8 cellular contexts compared by ENCODE assay signal in genomic region chr5:148733601-148734438, GRCh38.
DNase-seq lines count a peak whose midpoint lies in the region; ATAC-seq and TF ChIP-seq lines count a peak whose summit lies in the region.

No MANE protein-coding gene starts in this region.

- H3K9me3 ChIP-seq in DND-41 (ENCODE audit: insufficient read depth, low read length, severe bottlenecking), result no peaks in the 10 kb centered on the region
- no peaks in the 10 kb centered on the region for H3K9me3 ChIP-seq in PC-3 (ENCODE audit: low read length)
- H3K9me3 ChIP-seq in fibroblast of lung (ENCODE audit: control insufficient read depth, insufficient read depth, low read depth, low read length), result no peaks in the 10 kb centered on the region
- H3K9me3 ChIP-seq in neural cell (ENCODE audit: low read length), result no peaks in the 10 kb centered on the region

- ATAC-seq in DND-41 (ENCODE audit: insufficient read depth, low read depth), result peak; percentile 55; the same call in 1 of the 3 replicates
- ATAC-seq in PC-3, result peak; percentile 54
- no peak for ATAC-seq in stimulated activated naive CD8-positive, alpha-beta T cell treated with anti-CD3 and anti-CD28 coated beads, Interleukin-15, Interleukin-2, amounts not matched to agents 100 U/mL and 50 U/mL, for 24 hours
- ATAC-seq in HG02840 (IDR thresholded peaks at IDR 0.05; ENCODE audit: low FRiP score, unreplicated experiment), result no peak

- no TSS peak for BruUV-seq in PC-3 (replicated peaks; lab: Mats Ljungman, UMichigan)

- H3K4me2 ChIP-seq in DND-41 (ENCODE audit: insufficient read depth, low read length) (no peak overlapping the region), PC-3 (ENCODE audit: low read length) (peak overlapping the region; percentile 66), fibroblast of lung (ENCODE audit: extremely low read depth, insufficient read depth, low read length) (no peak overlapping the region), neural cell (ENCODE audit: low read length) (no peak overlapping the region)

- POLR2A ChIA-PET in PC-3 (lab: Charles Lee; ENCODE audit: unreplicated experiment), result interaction anchor here (0.7 kb wide), 1 partner anchor 92 kb away, joined by 3 read pairs; no protein-coding TSS in a partner anchor

- H3K36me3 ChIP-seq in DND-41 (ENCODE audit: insufficient read depth, low read length) (no peaks in the 10 kb centered on the region), PC-3 (ENCODE audit: low read depth, low read length) (no peaks in the 10 kb centered on the region), fibroblast of lung (ENCODE audit: control insufficient read depth, insufficient read depth, low read length) (no peaks in the 10 kb centered on the region), neural cell (ENCODE audit: insufficient read depth, low read length) (no peaks in the 10 kb centered on the region)

- no peaks in the 10 kb centered on the region for H4K20me1 ChIP-seq in DND-41 (ENCODE audit: insufficient read depth, low read length)
- H4K20me1 ChIP-seq in PC-3 (ENCODE audit: low read length), result no peaks in the 10 kb centered on the region
- no peaks in the 10 kb centered on the region for H4K20me1 ChIP-seq in fibroblast of lung (ENCODE audit: control insufficient read depth, extremely low read depth, insufficient read depth, low read length)
- H4K20me1 ChIP-seq in neural cell (ENCODE audit: insufficient read depth), result no peaks in the 10 kb centered on the region

- no peaks in the 10 kb centered on the region for H3F3A ChIP-seq in PC-3 (ENCODE audit: low read length, unreplicated experiment)
- no peaks in the 10 kb centered on the region for H3F3A ChIP-seq in neural cell (ENCODE audit: insufficient read depth, low read length, poor library complexity, severe bottlenecking)

- H3K27ac ChIP-seq in DND-41 (ENCODE audit: low read length) (no peak overlapping the region), HL-60 (replicated peaks) (no peak overlapping the region), PC-3 (ENCODE audit: low read length) (peak overlapping the region; percentile 10; the same call in 1 of the 2 replicates), fibroblast of lung (ENCODE audit: insufficient read depth, low read length) (no peak overlapping the region), neural cell (ENCODE audit: low read length) (no peak overlapping the region)

- H3K9me2 ChIP-seq in PC-3 (replicated peaks; ENCODE audit: low read length) (no peaks in the 10 kb centered on the region), neural cell (ENCODE audit: insufficient read depth, low read length) (no peaks in the 10 kb centered on the region)

- H3K79me2 ChIP-seq in DND-41 (ENCODE audit: insufficient read depth, low read length) (no peaks in the 10 kb centered on the region), PC-3 (ENCODE audit: low read length) (no peaks in the 10 kb centered on the region), fibroblast of lung (ENCODE audit: control insufficient read depth, insufficient read depth, low read length) (no peaks in the 10 kb centered on the region), neural cell (replicated peaks; ENCODE audit: insufficient read depth, low read length) (no peaks in the 10 kb centered on the region)

- H3K4me1 ChIP-seq in DND-41 (ENCODE audit: insufficient read depth, low read length) (no peaks in the 10 kb centered on the region), PC-3 (ENCODE audit: insufficient read depth, low read length) (peaks cover 54% of the 10 kb centered on the region), fibroblast of lung (ENCODE audit: control insufficient read depth, extremely low read depth, insufficient read depth, low read length) (peaks cover 3% of the 10 kb centered on the region)

- peak; percentile 87 for TF ChIP-seq RAD21 in neural cell (conservative IDR thresholded peaks at IDR 0.05)

- intact Hi-C loops in PC-3 (cut with micrococcal nuclease), result loop anchor here (1.0 to 2.0 kb wide), 8 partner anchors 228 to 535 kb away; no protein-coding TSS in a partner anchor

- CTCF ChIA-PET in PC-3 (lab: Charles Lee), result interaction anchor here (0.6 to 4.6 kb wide), 12 partner anchors 92 to 410 kb away, joined by 3 to 47 read pairs (median 6); partner anchors contain the start of gene ADRB2

- no peak for TF ChIP-seq EP300 in neural cell (conservative IDR thresholded peaks at IDR 0.05; ENCODE audit: poor library complexity, severe bottlenecking)

- H3K4me3 ChIP-seq in DND-41 (ENCODE audit: low read depth in 1 of 2, low read length in 2 of 2) (no peak overlapping the region), HL-60 (replicated peaks; ENCODE audit: insufficient read depth, low read length) (no peak overlapping the region), PC-3 (ENCODE audit: low read length) (peak overlapping the region; percentile 30; the same call in 1 of the 2 replicates), fibroblast of lung (replicated peaks in 1 of 4; ENCODE audit: control extremely low read depth in 1 of 4, insufficient read depth in 1 of 4, low read depth in 3 of 4, low read length in 4 of 4) (no peak overlapping the region), neural cell (ENCODE audit: low read length) (no peak overlapping the region)

- TF ChIP-seq CTCF in DND-41 (IDR thresholded peaks at IDR 0.05; ENCODE audit: borderline replicate concordance, extremely low read depth, low read length, poor library complexity, severe bottlenecking), result peak; percentile 79
- TF ChIP-seq CTCF in HL-60 (IDR thresholded peaks at IDR 0.05; ENCODE audit: insufficient read depth, low read length), result peak; percentile 57
- TF ChIP-seq CTCF in PC-3 (conservative IDR thresholded peaks at IDR 0.05; ENCODE audit: low read depth, low read length), result peak; percentile 97
- TF ChIP-seq CTCF in fibroblast of lung (conservative IDR thresholded peaks at IDR 0.05 in 1 of 2, IDR thresholded peaks at IDR 0.05 in 1 of 2; ENCODE audit: low read depth in 1 of 2, low read length in 2 of 2), result peak; percentile 58 to 66
- TF ChIP-seq CTCF in neural cell (IDR thresholded peaks at IDR 0.05; ENCODE audit: poor library complexity, severe bottlenecking), result peak; percentile 84

- peak; percentile 63 for DNase-seq in DND-41
- DNase-seq in HL-60 (ENCODE audit: low read depth in 1 of 2, low spot score in 1 of 2), result peak in 1 of 2 experiments; percentile 81
- DNase-seq in PC-3, result peak; percentile 99
- peak; percentile 49 for DNase-seq in activated T-cell treated with anti-CD3 and anti-CD28 coated beads, Interleukin-2, amount 50 U/mL, for 1 hour
- peak; percentile 74 to 90 for DNase-seq in fibroblast of lung (ENCODE audit: low read depth in 2 of 2)
- DNase-seq in stimulated activated naive CD8-positive, alpha-beta T cell treated with anti-CD3 and anti-CD28 coated beads, Interleukin-15, Interleukin-2, amounts not matched to agents 100 U/mL and 50 U/mL, for 24 hours, result peak; percentile 80

- no peak overlapping the region for H3K9ac ChIP-seq in DND-41 (ENCODE audit: low read depth, low read length)
- H3K9ac ChIP-seq in PC-3 (ENCODE audit: low read length), result peak overlapping the region; percentile 22; the same call in 1 of the 2 replicates
- no peak overlapping the region for H3K9ac ChIP-seq in fibroblast of lung (ENCODE audit: insufficient read depth, low read length)
- no peak overlapping the region for H3K9ac ChIP-seq in neural cell (ENCODE audit: low read length)

- no peak overlapping the region for H2AFZ ChIP-seq in DND-41 (ENCODE audit: low read depth, low read length)
- peak overlapping the region; percentile 65 for H2AFZ ChIP-seq in PC-3 (ENCODE audit: low read length)
- H2AFZ ChIP-seq in fibroblast of lung (ENCODE audit: low read length), result no peak overlapping the region
- H2AFZ ChIP-seq in neural cell (ENCODE audit: low read depth, low read length), result no peak overlapping the region

- peaks cover 13% of the 10 kb centered on the region for H3K27me3 ChIP-seq in DND-41 (ENCODE audit: insufficient read depth, low read length, poor library complexity)
- H3K27me3 ChIP-seq in HL-60 (ENCODE audit: insufficient read depth, poor library complexity, severe bottlenecking), result no peaks in the 10 kb centered on the region
- no peaks in the 10 kb centered on the region for H3K27me3 ChIP-seq in PC-3 (ENCODE audit: low read length)
- no peaks in the 10 kb centered on the region for H3K27me3 ChIP-seq in fibroblast of lung (ENCODE audit: control insufficient read depth, insufficient read depth, low read length)
- H3K27me3 ChIP-seq in neural cell (ENCODE audit: insufficient read depth, low read depth, low read length), result no peaks in the 10 kb centered on the region

TF ChIP-seq in neural cell, 6 proteins besides CTCF, POLR2A, EP300 and RAD21:
- no peak for TF ChIP-seq REST (IDR thresholded peaks at IDR 0.05; ENCODE audit: borderline replicate concordance)
- TF ChIP-seq SMC3 (conservative IDR thresholded peaks at IDR 0.05; ENCODE audit: poor library complexity), result peak; percentile 96
TF ChIP-seq in neural cell: peak in this region for 1.

Comparison
In these comparisons a context has a peak if more than half of its experiments do, and no peak if none do; other contexts are left out.
1. ATAC-seq: peak in DND-41 (single experiment) and PC-3 (single experiment); none in stimulated activated naive CD8-positive, alpha-beta T cell treated with anti-CD3 and anti-CD28 coated beads, Interleukin-15, Interleukin-2, amounts not matched to agents 100 U/mL and 50 U/mL, for 24 hours (single experiment) and HG02840 (single experiment).
2. Peak in every context shown above with its lines, with median percentiles within 50 percentile points of each other: CTCF ChIP-seq.